In the genomic region with DNA sequence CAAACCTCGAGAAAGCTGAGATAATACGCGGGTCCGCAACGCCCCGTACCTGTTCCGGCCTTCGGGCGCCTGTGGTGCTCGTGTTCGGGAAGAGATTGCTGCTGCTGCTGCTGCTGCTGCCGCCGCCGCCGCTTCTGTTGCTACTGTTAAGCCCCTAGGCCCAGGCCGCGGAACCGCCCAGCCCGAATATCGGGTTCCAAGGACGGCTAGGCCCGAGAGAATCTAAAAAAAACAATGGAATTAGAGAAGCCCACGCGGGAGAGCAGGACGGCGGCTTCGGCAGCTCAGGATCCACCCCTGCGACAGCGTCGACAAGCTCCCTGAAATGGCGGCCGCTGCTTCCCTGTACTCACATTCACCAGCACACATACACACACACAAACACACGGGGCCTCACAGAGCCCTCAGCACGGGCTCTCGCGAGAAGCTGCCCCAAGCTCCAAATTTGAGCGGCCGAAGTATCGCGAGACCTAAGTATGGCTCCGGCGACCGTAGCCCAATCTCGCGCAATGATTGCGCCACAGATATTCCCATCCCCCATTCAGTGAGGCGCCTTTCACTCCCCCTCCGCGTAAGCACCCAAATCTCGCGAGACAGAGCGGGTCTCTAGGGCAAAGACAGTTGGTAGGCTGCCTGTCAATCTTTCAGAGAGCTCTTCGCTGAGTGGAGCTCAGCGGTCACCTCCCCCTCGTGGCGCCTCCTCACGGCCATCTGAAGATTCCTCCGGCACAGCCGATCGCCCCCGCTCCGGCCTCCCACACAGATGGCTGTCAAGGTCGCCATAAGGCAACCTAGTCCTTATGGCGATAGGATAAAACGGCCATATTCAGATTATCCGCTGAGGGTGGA, we compare ENCODE assay signal across 1 cellular context.
TF ChIP-seq lines count a peak whose summit lies in the region.

A gene (minus strand): TSS at position 369 of the 849 bp plus-strand sequence. CDS start 1,386 bp downstream, outside the sequence.

TF ChIP-seq in GM12878, 131 proteins besides CTCF, POLR2A, EP300 and RAD21 (continued from another document and continues in another):
- TF ChIP-seq, protein P1, sequence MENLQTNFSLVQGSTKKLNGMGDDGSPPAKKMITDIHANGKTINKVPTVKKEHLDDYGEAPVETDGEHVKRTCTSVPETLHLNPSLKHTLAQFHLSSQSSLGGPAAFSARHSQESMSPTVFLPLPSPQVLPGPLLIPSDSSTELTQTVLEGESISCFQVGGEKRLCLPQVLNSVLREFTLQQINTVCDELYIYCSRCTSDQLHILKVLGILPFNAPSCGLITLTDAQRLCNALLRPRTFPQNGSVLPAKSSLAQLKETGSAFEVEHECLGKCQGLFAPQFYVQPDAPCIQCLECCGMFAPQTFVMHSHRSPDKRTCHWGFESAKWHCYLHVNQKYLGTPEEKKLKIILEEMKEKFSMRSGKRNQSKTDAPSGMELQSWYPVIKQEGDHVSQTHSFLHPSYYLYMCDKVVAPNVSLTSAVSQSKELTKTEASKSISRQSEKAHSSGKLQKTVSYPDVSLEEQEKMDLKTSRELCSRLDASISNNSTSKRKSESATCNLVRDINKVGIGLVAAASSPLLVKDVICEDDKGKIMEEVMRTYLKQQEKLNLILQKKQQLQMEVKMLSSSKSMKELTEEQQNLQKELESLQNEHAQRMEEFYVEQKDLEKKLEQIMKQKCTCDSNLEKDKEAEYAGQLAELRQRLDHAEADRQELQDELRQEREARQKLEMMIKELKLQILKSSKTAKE (IDR thresholded peaks at IDR 0.05; ENCODE audit: low read depth, poor library complexity, severe bottlenecking), result no peak
- TF ChIP-seq SP1 (IDR thresholded peaks at IDR 0.05; ENCODE audit: low read depth, low read length), result peak; percentile 97
- TF ChIP-seq, protein P2, sequence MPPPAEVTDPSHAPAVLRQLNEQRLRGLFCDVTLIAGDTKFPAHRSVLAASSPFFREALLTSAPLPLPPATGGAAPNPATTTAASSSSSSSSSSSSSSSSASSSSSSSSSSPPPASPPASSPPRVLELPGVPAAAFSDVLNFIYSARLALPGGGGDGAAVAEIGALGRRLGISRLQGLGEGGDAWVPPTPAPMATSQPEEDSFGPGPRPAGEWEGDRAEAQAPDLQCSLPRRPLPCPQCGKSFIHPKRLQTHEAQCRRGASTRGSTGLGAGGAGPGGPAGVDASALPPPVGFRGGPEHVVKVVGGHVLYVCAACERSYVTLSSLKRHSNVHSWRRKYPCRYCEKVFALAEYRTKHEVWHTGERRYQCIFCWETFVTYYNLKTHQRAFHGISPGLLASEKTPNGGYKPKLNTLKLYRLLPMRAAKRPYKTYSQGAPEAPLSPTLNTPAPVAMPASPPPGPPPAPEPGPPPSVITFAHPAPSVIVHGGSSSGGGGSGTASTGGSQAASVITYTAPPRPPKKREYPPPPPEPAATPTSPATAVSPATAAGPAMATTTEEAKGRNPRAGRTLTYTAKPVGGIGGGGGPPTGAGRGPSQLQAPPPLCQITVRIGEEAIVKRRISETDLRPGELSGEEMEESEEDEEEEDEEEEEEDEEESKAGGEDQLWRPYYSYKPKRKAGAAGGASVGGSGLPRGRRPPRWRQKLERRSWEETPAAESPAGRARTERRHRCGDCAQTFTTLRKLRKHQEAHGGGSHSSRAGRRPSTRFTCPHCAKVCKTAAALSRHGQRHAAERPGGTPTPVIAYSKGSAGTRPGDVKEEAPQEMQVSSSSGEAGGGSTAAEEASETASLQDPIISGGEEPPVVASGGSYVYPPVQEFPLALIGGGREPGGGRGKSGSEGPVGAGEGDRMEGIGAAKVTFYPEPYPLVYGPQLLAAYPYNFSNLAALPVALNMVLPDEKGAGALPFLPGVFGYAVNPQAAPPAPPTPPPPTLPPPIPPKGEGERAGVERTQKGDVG (CRISPR knock-in tag; IDR thresholded peaks at IDR 0.05), result no peak
- peak; percentile 98 for TF ChIP-seq POLR2AphosphoS5 (IDR thresholded peaks at IDR 0.05; ENCODE audit: low read length)
- TF ChIP-seq, protein P3, sequence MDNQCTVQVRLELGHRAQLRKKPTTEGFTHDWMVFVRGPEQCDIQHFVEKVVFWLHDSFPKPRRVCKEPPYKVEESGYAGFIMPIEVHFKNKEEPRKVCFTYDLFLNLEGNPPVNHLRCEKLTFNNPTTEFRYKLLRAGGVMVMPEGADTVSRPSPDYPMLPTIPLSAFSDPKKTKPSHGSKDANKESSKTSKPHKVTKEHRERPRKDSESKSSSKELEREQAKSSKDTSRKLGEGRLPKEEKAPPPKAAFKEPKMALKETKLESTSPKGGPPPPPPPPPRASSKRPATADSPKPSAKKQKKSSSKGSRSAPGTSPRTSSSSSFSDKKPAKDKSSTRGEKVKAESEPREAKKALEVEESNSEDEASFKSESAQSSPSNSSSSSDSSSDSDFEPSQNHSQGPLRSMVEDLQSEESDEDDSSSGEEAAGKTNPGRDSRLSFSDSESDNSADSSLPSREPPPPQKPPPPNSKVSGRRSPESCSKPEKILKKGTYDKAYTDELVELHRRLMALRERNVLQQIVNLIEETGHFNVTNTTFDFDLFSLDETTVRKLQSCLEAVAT (IDR thresholded peaks at IDR 0.05), result peak; percentile 92
- TF ChIP-seq BCL11A (IDR thresholded peaks at IDR 0.05; ENCODE audit: low read depth, low read length), result no peak
- TF ChIP-seq FOXK2 (IDR thresholded peaks at IDR 0.05), result peak; percentile 87
- peak; percentile 82 for TF ChIP-seq MYC (IDR thresholded peaks at IDR 0.05; ENCODE audit: insufficient read depth, insufficient read length, insufficient replicate concordance, low read length, severe bottlenecking)
- peak; percentile 92 for TF ChIP-seq CREM (IDR thresholded peaks at IDR 0.05; ENCODE audit: low read depth)
- TF ChIP-seq SIN3A (IDR thresholded peaks at IDR 0.05; ENCODE audit: low read depth, low read length), result peak; percentile 55; the same call in 1 of the 2 replicates
- peak; percentile 64; the same call in 1 of the 2 replicates for TF ChIP-seq RAD51 (IDR thresholded peaks at IDR 0.05)
- no peak for TF ChIP-seq CBX3 (IDR thresholded peaks at IDR 0.05; ENCODE audit: borderline replicate concordance, low read depth)
- no peak for TF ChIP-seq NFIC (IDR thresholded peaks at IDR 0.05; ENCODE audit: low read depth, low read length)
- TF ChIP-seq ASH2L (IDR thresholded peaks at IDR 0.05; ENCODE audit: borderline replicate concordance, low read depth), result no peak
- peak; percentile 95 for TF ChIP-seq POLR2AphosphoS2 (IDR thresholded peaks at IDR 0.05; ENCODE audit: low read depth, low read length)
- peak; percentile 93 for TF ChIP-seq PML (IDR thresholded peaks at IDR 0.05; ENCODE audit: low read length)
- TF ChIP-seq, protein P4, sequence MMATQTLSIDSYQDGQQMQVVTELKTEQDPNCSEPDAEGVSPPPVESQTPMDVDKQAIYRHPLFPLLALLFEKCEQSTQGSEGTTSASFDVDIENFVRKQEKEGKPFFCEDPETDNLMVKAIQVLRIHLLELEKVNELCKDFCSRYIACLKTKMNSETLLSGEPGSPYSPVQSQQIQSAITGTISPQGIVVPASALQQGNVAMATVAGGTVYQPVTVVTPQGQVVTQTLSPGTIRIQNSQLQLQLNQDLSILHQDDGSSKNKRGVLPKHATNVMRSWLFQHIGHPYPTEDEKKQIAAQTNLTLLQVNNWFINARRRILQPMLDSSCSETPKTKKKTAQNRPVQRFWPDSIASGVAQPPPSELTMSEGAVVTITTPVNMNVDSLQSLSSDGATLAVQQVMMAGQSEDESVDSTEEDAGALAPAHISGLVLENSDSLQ (IDR thresholded peaks at IDR 0.05), result peak; percentile 100
- TF ChIP-seq, protein P5, sequence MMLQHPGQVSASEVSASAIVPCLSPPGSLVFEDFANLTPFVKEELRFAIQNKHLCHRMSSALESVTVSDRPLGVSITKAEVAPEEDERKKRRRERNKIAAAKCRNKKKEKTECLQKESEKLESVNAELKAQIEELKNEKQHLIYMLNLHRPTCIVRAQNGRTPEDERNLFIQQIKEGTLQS (IDR thresholded peaks at IDR 0.05; ENCODE audit: borderline replicate concordance, extremely low read depth, low read depth, low read length), result no peak
- TF ChIP-seq ZSCAN29 (IDR thresholded peaks at IDR 0.05), result no peak
- TF ChIP-seq TCF7 (IDR thresholded peaks at IDR 0.05; ENCODE audit: borderline replicate concordance), result peak; percentile 69; the same call in 1 of the 2 replicates
- TF ChIP-seq SIX5 (IDR thresholded peaks at IDR 0.05; ENCODE audit: low read depth, low read length, severe bottlenecking), result peak; percentile 45
- peak; percentile 95 for TF ChIP-seq ESRRA (IDR thresholded peaks at IDR 0.05; ENCODE audit: low read length)
- TF ChIP-seq ZZZ3 (IDR thresholded peaks at IDR 0.05; ENCODE audit: control insufficient read depth, insufficient read length, low read depth), result no peak
- TF ChIP-seq EGR1 (IDR thresholded peaks at IDR 0.05; ENCODE audit: borderline replicate concordance in 1 of 2, low read depth in 2 of 2, low read length in 2 of 2), result peak; percentile 25 to 99
- no peak for TF ChIP-seq SREBF2 (IDR thresholded peaks at IDR 0.05; ENCODE audit: low read length)
- TF ChIP-seq RELA (IDR thresholded peaks at IDR 0.05; ENCODE audit: borderline replicate concordance, partially characterized antibody), result peak; percentile 77
- peak; percentile 54 for TF ChIP-seq IKZF1 (conservative IDR thresholded peaks at IDR 0.05)
- TF ChIP-seq, protein P6, sequence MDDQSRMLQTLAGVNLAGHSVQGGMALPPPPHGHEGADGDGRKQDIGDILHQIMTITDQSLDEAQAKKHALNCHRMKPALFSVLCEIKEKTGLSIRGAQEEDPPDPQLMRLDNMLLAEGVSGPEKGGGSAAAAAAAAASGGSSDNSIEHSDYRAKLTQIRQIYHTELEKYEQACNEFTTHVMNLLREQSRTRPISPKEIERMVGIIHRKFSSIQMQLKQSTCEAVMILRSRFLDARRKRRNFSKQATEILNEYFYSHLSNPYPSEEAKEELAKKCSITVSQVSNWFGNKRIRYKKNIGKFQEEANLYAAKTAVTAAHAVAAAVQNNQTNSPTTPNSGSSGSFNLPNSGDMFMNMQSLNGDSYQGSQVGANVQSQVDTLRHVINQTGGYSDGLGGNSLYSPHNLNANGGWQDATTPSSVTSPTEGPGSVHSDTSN (IDR thresholded peaks at IDR 0.05; ENCODE audit: insufficient replicate concordance, low read depth, low read length), result peak; percentile 98
- TF ChIP-seq MTA3 (IDR thresholded peaks at IDR 0.05; ENCODE audit: borderline replicate concordance, low read length), result no peak
- no peak; the same call in 1 of the 2 replicates for TF ChIP-seq SMARCA5 (IDR thresholded peaks at IDR 0.05)
- peak in 1 of 2 experiments; percentile 99; a peak in 2 of 4 replicates for TF ChIP-seq CEBPB (IDR thresholded peaks at IDR 0.05; ENCODE audit: borderline replicate concordance in 1 of 2, low read depth in 2 of 2, low read length in 2 of 2)
- TF ChIP-seq, protein P7, sequence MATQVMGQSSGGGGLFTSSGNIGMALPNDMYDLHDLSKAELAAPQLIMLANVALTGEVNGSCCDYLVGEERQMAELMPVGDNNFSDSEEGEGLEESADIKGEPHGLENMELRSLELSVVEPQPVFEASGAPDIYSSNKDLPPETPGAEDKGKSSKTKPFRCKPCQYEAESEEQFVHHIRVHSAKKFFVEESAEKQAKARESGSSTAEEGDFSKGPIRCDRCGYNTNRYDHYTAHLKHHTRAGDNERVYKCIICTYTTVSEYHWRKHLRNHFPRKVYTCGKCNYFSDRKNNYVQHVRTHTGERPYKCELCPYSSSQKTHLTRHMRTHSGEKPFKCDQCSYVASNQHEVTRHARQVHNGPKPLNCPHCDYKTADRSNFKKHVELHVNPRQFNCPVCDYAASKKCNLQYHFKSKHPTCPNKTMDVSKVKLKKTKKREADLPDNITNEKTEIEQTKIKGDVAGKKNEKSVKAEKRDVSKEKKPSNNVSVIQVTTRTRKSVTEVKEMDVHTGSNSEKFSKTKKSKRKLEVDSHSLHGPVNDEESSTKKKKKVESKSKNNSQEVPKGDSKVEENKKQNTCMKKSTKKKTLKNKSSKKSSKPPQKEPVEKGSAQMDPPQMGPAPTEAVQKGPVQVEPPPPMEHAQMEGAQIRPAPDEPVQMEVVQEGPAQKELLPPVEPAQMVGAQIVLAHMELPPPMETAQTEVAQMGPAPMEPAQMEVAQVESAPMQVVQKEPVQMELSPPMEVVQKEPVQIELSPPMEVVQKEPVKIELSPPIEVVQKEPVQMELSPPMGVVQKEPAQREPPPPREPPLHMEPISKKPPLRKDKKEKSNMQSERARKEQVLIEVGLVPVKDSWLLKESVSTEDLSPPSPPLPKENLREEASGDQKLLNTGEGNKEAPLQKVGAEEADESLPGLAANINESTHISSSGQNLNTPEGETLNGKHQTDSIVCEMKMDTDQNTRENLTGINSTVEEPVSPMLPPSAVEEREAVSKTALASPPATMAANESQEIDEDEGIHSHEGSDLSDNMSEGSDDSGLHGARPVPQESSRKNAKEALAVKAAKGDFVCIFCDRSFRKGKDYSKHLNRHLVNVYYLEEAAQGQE (IDR thresholded peaks at IDR 0.05; ENCODE audit: low read depth, low read length), result no peak; the same call in 1 of the 2 replicates
- peak; percentile 95 for TF ChIP-seq PAX8 (IDR thresholded peaks at IDR 0.05)
- TF ChIP-seq NR2C2 (IDR thresholded peaks at IDR 0.05; ENCODE audit: borderline replicate concordance, control insufficient read depth, insufficient read length, low read depth), result no peak
- peak; percentile 52 for TF ChIP-seq FOXM1 (IDR thresholded peaks at IDR 0.05; ENCODE audit: low read depth, low read length)
- peak; percentile 95 for TF ChIP-seq POU2F2 (IDR thresholded peaks at IDR 0.05; ENCODE audit: borderline replicate concordance, low read depth, low read length)
- TF ChIP-seq SMAD1 (IDR thresholded peaks at IDR 0.05; ENCODE audit: low read depth, partially characterized antibody), result peak; percentile 85
- peak; percentile 99 for TF ChIP-seq BRCA1 (IDR thresholded peaks at IDR 0.05; ENCODE audit: low read depth, low read length)
- TF ChIP-seq, protein P8, sequence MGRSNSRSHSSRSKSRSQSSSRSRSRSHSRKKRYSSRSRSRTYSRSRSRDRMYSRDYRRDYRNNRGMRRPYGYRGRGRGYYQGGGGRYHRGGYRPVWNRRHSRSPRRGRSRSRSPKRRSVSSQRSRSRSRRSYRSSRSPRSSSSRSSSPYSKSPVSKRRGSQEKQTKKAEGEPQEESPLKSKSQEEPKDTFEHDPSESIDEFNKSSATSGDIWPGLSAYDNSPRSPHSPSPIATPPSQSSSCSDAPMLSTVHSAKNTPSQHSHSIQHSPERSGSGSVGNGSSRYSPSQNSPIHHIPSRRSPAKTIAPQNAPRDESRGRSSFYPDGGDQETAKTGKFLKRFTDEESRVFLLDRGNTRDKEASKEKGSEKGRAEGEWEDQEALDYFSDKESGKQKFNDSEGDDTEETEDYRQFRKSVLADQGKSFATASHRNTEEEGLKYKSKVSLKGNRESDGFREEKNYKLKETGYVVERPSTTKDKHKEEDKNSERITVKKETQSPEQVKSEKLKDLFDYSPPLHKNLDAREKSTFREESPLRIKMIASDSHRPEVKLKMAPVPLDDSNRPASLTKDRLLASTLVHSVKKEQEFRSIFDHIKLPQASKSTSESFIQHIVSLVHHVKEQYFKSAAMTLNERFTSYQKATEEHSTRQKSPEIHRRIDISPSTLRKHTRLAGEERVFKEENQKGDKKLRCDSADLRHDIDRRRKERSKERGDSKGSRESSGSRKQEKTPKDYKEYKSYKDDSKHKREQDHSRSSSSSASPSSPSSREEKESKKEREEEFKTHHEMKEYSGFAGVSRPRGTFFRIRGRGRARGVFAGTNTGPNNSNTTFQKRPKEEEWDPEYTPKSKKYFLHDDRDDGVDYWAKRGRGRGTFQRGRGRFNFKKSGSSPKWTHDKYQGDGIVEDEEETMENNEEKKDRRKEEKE (IDR thresholded peaks at IDR 0.05), result no peak
- 0 out of 2 replicates have a peak, but pooled peaks have one; percentile 40 for TF ChIP-seq RB1 (IDR thresholded peaks at IDR 0.05; ENCODE audit: borderline replicate concordance)
- TF ChIP-seq, protein P9, sequence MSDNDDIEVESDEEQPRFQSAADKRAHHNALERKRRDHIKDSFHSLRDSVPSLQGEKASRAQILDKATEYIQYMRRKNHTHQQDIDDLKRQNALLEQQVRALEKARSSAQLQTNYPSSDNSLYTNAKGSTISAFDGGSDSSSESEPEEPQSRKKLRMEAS (IDR thresholded peaks at IDR 0.05; ENCODE audit: low read depth, low read length), result peak; percentile 61
